Comparison of ENCODE assay signal across 22 cellular contexts in genomic region chr1:48006318-48006717, GRCh38. TPM values are rescaled to one million over a fixed set of nuclear protein-coding genes. Genes with fewer than 3 reads are reported as not detected.
"Had no signal": no experiment of that assay in that cellular context is flagged by ENCODE, and none has a peak within 500 bp of the region (broad histone marks: within the 10 kb centered on the region; RNA-seq: fewer than 3 reads in every experiment).

No MANE protein-coding gene starts in this region.

- H3K27me3 ChIP-seq: body of pancreas, sigmoid colon, testis, upper lobe of left lung had no signal

- H3K27ac ChIP-seq: body of pancreas, epithelial cell of prostate, neutrophil, sigmoid colon, spleen, upper lobe of left lung had no signal

- H3K9me3 Mint-ChIP-seq: activated CD8-positive, alpha-beta T cell treated with anti-CD3 and anti-CD28 coated beads for 36 hours; activated naive CD8-positive, alpha-beta T cell treated with anti-CD3 and anti-CD28 coated beads, Interleukin-2, amount 10 ng/mL, durations not matched to agents 7 days and 5 days; activated T-helper 2 cell treated with anti-CD3 and anti-CD28 coated beads, Interferon-gamma antibody, Interleukin-2, Interleukin-4, amounts not matched to agents 10 μg/mL and 5 μg/mL and 100 μg/mL, durations not matched to agents 14 hours and 24 hours and 36 hours; endodermal cell; natural killer cell; stimulated activated memory B cell treated with anti-CD40 and anti-IgM and Interleukin-4, amounts not matched to agents 10 μg/mL and 1 μg/mL and 100 μg/mL, for 72 hours had no signal

- DNase-seq: activated CD4-positive, alpha-beta T cell treated with anti-CD3 and anti-CD28 coated beads for 48 hours; activated CD4-positive, CD25-positive, alpha-beta regulatory T cell; activated CD8-positive, alpha-beta T cell treated with anti-CD3 and anti-CD28 coated beads for 36 hours; activated naive CD4-positive, alpha-beta T cell treated with Interleukin-2 at 50 U/mL for 16 hours; activated naive CD8-positive, alpha-beta T cell treated with anti-CD3 and anti-CD28 coated beads, Interleukin-2, amount 10 ng/mL, durations not matched to agents 7 days and 5 days; activated T-cell treated with anti-CD3 and anti-CD28 coated beads, Interleukin-2, amount 50 U/mL, for 1 hour; body of pancreas; caudate nucleus; left ventricle myocardium superior; natural killer cell; sigmoid colon; spleen; stimulated activated CD4-positive, alpha-beta T cell treated with anti-CD3 and anti-CD28 coated beads, Interleukin-4, amount 100 ng/mL, for 4 hours; T1000; upper lobe of left lung had no signal

- H3K4me3 Mint-ChIP-seq: activated CD8-positive, alpha-beta T cell treated with anti-CD3 and anti-CD28 coated beads for 36 hours; activated naive CD8-positive, alpha-beta T cell treated with anti-CD3 and anti-CD28 coated beads, Interleukin-2, amount 10 ng/mL, durations not matched to agents 7 days and 5 days; endodermal cell; natural killer cell; stimulated activated memory B cell treated with anti-CD40 and anti-IgM and Interleukin-4, amounts not matched to agents 10 μg/mL and 1 μg/mL and 100 μg/mL, for 72 hours had no signal

- H3K36me3 ChIP-seq: neutrophil, sigmoid colon, spleen, upper lobe of left lung had no signal

- H3K4me3 ChIP-seq: body of pancreas, sigmoid colon, spleen, testis, upper lobe of left lung had no signal

- H3K4me1 Mint-ChIP-seq: activated naive CD8-positive, alpha-beta T cell treated with anti-CD3 and anti-CD28 coated beads, Interleukin-2, amount 10 ng/mL, durations not matched to agents 7 days and 5 days; natural killer cell; stimulated activated memory B cell treated with anti-CD40 and anti-IgM and Interleukin-4, amounts not matched to agents 10 μg/mL and 1 μg/mL and 100 μg/mL, for 72 hours had no signal

- H3K36me3 Mint-ChIP-seq: natural killer cell; stimulated activated memory B cell treated with anti-CD40 and anti-IgM and Interleukin-4, amounts not matched to agents 10 μg/mL and 1 μg/mL and 100 μg/mL, for 72 hours had no signal

- ATAC-seq: activated CD8-positive, alpha-beta T cell treated with anti-CD3 and anti-CD28 coated beads for 36 hours; body of pancreas; natural killer cell; stimulated activated memory B cell treated with anti-CD40 and anti-IgM and Interleukin-4, amounts not matched to agents 10 μg/mL and 1 μg/mL and 100 μg/mL, for 72 hours had no signal

- H3K27me3 Mint-ChIP-seq: stimulated activated memory B cell treated with anti-CD40 and anti-IgM and Interleukin-4, amounts not matched to agents 10 μg/mL and 1 μg/mL and 100 μg/mL, for 72 hours had no signal

- H3K27ac Mint-ChIP-seq: activated CD8-positive, alpha-beta T cell treated with anti-CD3 and anti-CD28 coated beads for 36 hours; activated naive CD8-positive, alpha-beta T cell treated with anti-CD3 and anti-CD28 coated beads, Interleukin-2, amount 10 ng/mL, durations not matched to agents 7 days and 5 days; activated T-helper 2 cell treated with anti-CD3 and anti-CD28 coated beads, Interferon-gamma antibody, Interleukin-2, Interleukin-4, amounts not matched to agents 10 μg/mL and 5 μg/mL and 100 μg/mL, durations not matched to agents 14 hours and 24 hours and 36 hours; endodermal cell; natural killer cell; stimulated activated memory B cell treated with anti-CD40 and anti-IgM and Interleukin-4, amounts not matched to agents 10 μg/mL and 1 μg/mL and 100 μg/mL, for 72 hours had no signal

- H3K9me3 ChIP-seq: body of pancreas, neutrophil, sigmoid colon, spleen, testis, upper lobe of left lung had no signal

- H3K4me1 ChIP-seq: body of pancreas, sigmoid colon, spleen, upper lobe of left lung had no signal

RNA-seq across cellular contexts. Expression of gene TRABD2B, which starts 9.1 kb away (rescaled TPM):
- total RNA-seq: activated CD8-positive, alpha-beta T cell treated with anti-CD3 and anti-CD28 coated beads for 36 hours; activated naive CD8-positive, alpha-beta T cell treated with anti-CD3 and anti-CD28 coated beads, Interleukin-2, amount 10 ng/mL, durations not matched to agents 7 days and 5 days; activated T-helper 2 cell treated with anti-CD3 and anti-CD28 coated beads, Interferon-gamma antibody, Interleukin-2, Interleukin-4, amounts not matched to agents 10 μg/mL and 5 μg/mL and 100 μg/mL, durations not matched to agents 14 hours and 24 hours and 36 hours; natural killer cell; T-helper 1 cell treated with Interleukin-12 subunit alpha and Interleukin-12 subunit beta and Interleukin-4 antibody, amounts not matched to agents 30 ng/mL and 1 ng/mL, for 36 hours had no signal
